21 cellular contexts compared by ENCODE assay signal in genomic region chr6:127475135-127475822, GRCh38. TPM values are rescaled to one million over a fixed set of nuclear protein-coding genes. Genes with fewer than 3 reads are reported as not detected.
DNase-seq lines count a peak whose midpoint lies in the region; ATAC-seq, FAIRE-seq and TF ChIP-seq lines count a peak whose summit lies in the region.
"Had no signal": no experiment of that assay in that cellular context is flagged by ENCODE, and none has a peak within 500 bp of the region (broad histone marks: within the 10 kb centered on the region; RNA-seq: fewer than 3 reads in every experiment).

No MANE protein-coding gene starts in this region.

- H3K27ac ChIP-seq in small intestine (ENCODE audit: low read depth in 1 of 2, low read length in 1 of 2): no peak overlapping the region
- H3K27ac ChIP-seq: A549, KMS-11 had no signal

- H3K4me1 Mint-ChIP-seq in activated naive CD4-positive, alpha-beta T cell treated with anti-CD3 and anti-CD28 coated beads for 36 hours (ENCODE audit: low read depth): no peaks in the 10 kb centered on the region
- H3K4me1 Mint-ChIP-seq in activated naive CD4-positive, alpha-beta T cell treated with anti-CD3 and anti-CD28 coated beads, Interleukin-2, amount 10 ng/mL, durations not matched to agents 7 days and 5 days: no peaks in the 10 kb centered on the region
- H3K4me1 Mint-ChIP-seq in T-helper 17 cell: peaks cover 5% of the 10 kb centered on the region

- no peak overlapping the region for H3K27ac Mint-ChIP-seq in activated naive CD4-positive, alpha-beta T cell treated with anti-CD3 and anti-CD28 coated beads for 36 hours
- no peak overlapping the region for H3K27ac Mint-ChIP-seq in activated naive CD4-positive, alpha-beta T cell treated with anti-CD3 and anti-CD28 coated beads, Interleukin-2, amount 10 ng/mL, durations not matched to agents 7 days and 5 days
- H3K27ac Mint-ChIP-seq in T-helper 17 cell: no peak overlapping the region
- H3K27ac Mint-ChIP-seq: CD4-positive, alpha-beta T cell; HFFc6 had no signal

- no peak for FAIRE-seq in small intestine (lab: Jason Lieb, UNC)
- FAIRE-seq: A549, H54 had no signal

- peak overlapping the region; percentile 34 for H3K4me3 Mint-ChIP-seq in activated naive CD4-positive, alpha-beta T cell treated with anti-CD3 and anti-CD28 coated beads for 36 hours
- no peak overlapping the region for H3K4me3 Mint-ChIP-seq in activated naive CD4-positive, alpha-beta T cell treated with anti-CD3 and anti-CD28 coated beads, Interleukin-2, amount 10 ng/mL, durations not matched to agents 7 days and 5 days
- peak overlapping the region; percentile 41 for H3K4me3 Mint-ChIP-seq in T-helper 17 cell
- H3K4me3 Mint-ChIP-seq: CD4-positive, alpha-beta T cell; HFFc6 had no signal

- ATAC-seq in T-helper 17 cell (no peak), GM21423 (IDR thresholded peaks at IDR 0.05; ENCODE audit: unreplicated experiment) (no peak)
- ATAC-seq: A549 had no signal

- peaks cover 8% of the 10 kb centered on the region for H3K36me3 Mint-ChIP-seq in activated naive CD4-positive, alpha-beta T cell treated with anti-CD3 and anti-CD28 coated beads for 36 hours (ENCODE audit: low read depth)
- H3K36me3 Mint-ChIP-seq in activated naive CD4-positive, alpha-beta T cell treated with anti-CD3 and anti-CD28 coated beads, Interleukin-2, amount 10 ng/mL, durations not matched to agents 7 days and 5 days: peaks cover 13% of the 10 kb centered on the region
- H3K36me3 Mint-ChIP-seq in T-helper 17 cell (ENCODE audit: low read depth): peaks cover 17% of the 10 kb centered on the region

- DNase-seq in activated naive CD4-positive, alpha-beta T cell treated with anti-CD3 and anti-CD28 coated beads for 36 hours: peak; percentile 8
- no peak for DNase-seq in activated naive CD4-positive, alpha-beta T cell treated with anti-CD3 and anti-CD28 coated beads, Interleukin-2, amount 10 ng/mL, durations not matched to agents 7 days and 5 days
- DNase-seq in GM06990 (ENCODE audit: extremely low read depth, insufficient read length) (peak; percentile 9), T-helper 17 cell (no peak), fibroblast of villous mesenchyme (ENCODE audit: low read depth) (no peak), NCI-H1417 treated with DMSO at 0.1 percent for 48 hours (lab: John Stamatoyannopoulos, UW) (no peak), small intestine (no peak)
- DNase-seq: DMS53, EL, HFFc6, MV-4-11, NCI-H1417, NCI-H187 treated with DMSO at 0.1 percent for 48 hours, NCI-H226, NCI-H524 treated with DMSO at 0.1 percent for 48 hours, SIG-M5 had no signal

- H3K4me1 ChIP-seq in small intestine (ENCODE audit: control insufficient read depth in 2 of 2, insufficient read depth in 1 of 2, low read depth in 1 of 2, low read length in 1 of 2): peaks cover 0 to 2% of the 10 kb centered on the region in 2 donors

- intact Hi-C loops in activated naive CD4-positive, alpha-beta T cell treated with anti-CD3 and anti-CD28 coated beads for 36 hours (cut with micrococcal nuclease): no loop called here

- H3K27me3 ChIP-seq in GM06990 (replicated peaks; ENCODE audit: control insufficient read depth, insufficient read depth, low read length) (no peaks in the 10 kb centered on the region), small intestine (ENCODE audit: control insufficient read depth in 2 of 2, insufficient read depth in 2 of 2, low read length in 2 of 2) (no peaks in the 10 kb centered on the region)

- H3K36me3 ChIP-seq in GM06990 (ENCODE audit: control insufficient read depth, insufficient read depth, low read length): no peaks in the 10 kb centered on the region
- H3K36me3 ChIP-seq in small intestine (ENCODE audit: control insufficient read depth in 2 of 2, insufficient read depth in 2 of 2, low read length in 2 of 2): no peaks in the 10 kb centered on the region

- no peak for TF ChIP-seq CTCF in GM06990 (IDR thresholded peaks at IDR 0.05; ENCODE audit: insufficient read depth, low read length, poor library complexity, severe bottlenecking)
- no peak for TF ChIP-seq CTCF in fibroblast of villous mesenchyme (IDR thresholded peaks at IDR 0.05; ENCODE audit: insufficient read depth, low read depth, low read length)

- no peaks in the 10 kb centered on the region for H3K9me3 Mint-ChIP-seq in activated naive CD4-positive, alpha-beta T cell treated with anti-CD3 and anti-CD28 coated beads for 36 hours
- peaks cover 3% of the 10 kb centered on the region for H3K9me3 Mint-ChIP-seq in activated naive CD4-positive, alpha-beta T cell treated with anti-CD3 and anti-CD28 coated beads, Interleukin-2, amount 10 ng/mL, durations not matched to agents 7 days and 5 days
- H3K9me3 Mint-ChIP-seq: CD4-positive, alpha-beta T cell; HFFc6 had no signal

- 84 to 87% (median 85%) methylated on average over 75 to 87 of the region's 87 CpGs for WGBS in small intestine, 3 donors

- no peaks in the 10 kb centered on the region for H3K27me3 Mint-ChIP-seq in activated naive CD4-positive, alpha-beta T cell treated with anti-CD3 and anti-CD28 coated beads for 36 hours (ENCODE audit: low read depth)
- H3K27me3 Mint-ChIP-seq in activated naive CD4-positive, alpha-beta T cell treated with anti-CD3 and anti-CD28 coated beads, Interleukin-2, amount 10 ng/mL, durations not matched to agents 7 days and 5 days: peaks cover 11% of the 10 kb centered on the region
- no peaks in the 10 kb centered on the region for H3K27me3 Mint-ChIP-seq in T-helper 17 cell

- H3K4me3 ChIP-seq in GM06990 (replicated peaks; ENCODE audit: low read depth, low read length) (no peak overlapping the region), fibroblast of villous mesenchyme (ENCODE audit: low read depth, low read length) (peak overlapping the region; percentile 6), small intestine (ENCODE audit: low read depth in 1 of 2, low read length in 2 of 2) (no peak overlapping the region)
- H3K4me3 ChIP-seq: A549 had no signal

- CTCF ChIA-PET in activated naive CD4-positive, alpha-beta T cell treated with anti-CD3 and anti-CD28 coated beads for 36 hours (lab: Charles Lee): interaction anchor here (0.6 to 1.6 kb wide), 3 partner anchors 20 to 41 kb away, joined by 3 to 5 read pairs (median 3); no protein-coding TSS in a partner anchor
- CTCF ChIA-PET in activated naive CD4-positive, alpha-beta T cell treated with anti-CD3 and anti-CD28 coated beads, Interleukin-2, amount 10 ng/mL, durations not matched to agents 7 days and 5 days (lab: Charles Lee): interaction anchor here (1.2 kb wide), 1 partner anchor 41 kb away, joined by 3 read pairs; no protein-coding TSS in a partner anchor

- H3K9me3 ChIP-seq in T-helper 17 cell (ENCODE audit: control insufficient read depth, low read length, poor library complexity, severe bottlenecking) (no peaks in the 10 kb centered on the region), small intestine (ENCODE audit: control insufficient read depth, low read depth) (no peaks in the 10 kb centered on the region)
- H3K9me3 ChIP-seq: A549 had no signal

RNA-seq across cellular contexts. Expression of gene KIAA0408, which starts 16.1 kb away (rescaled TPM):
- 1 to 10 TPM; 2.0 to 3.1 TPM for total RNA-seq in activated naive CD4-positive, alpha-beta T cell treated with anti-CD3 and anti-CD28 coated beads for 36 hours
- total RNA-seq in T-helper 17 cell (1 to 10 TPM; 3.5 to 5.1 TPM), fibroblast of villous mesenchyme (0.64 and 1.3 TPM in 2 replicates)
- polyA plus RNA-seq in small intestine: 1 to 10 TPM in 2 of 3 donors, not detected in 1; 1.1 to 2.0 TPM

Comparison
In these comparisons a context has a peak if more than half of its experiments do, and no peak if none do; other contexts are left out.
1. DNase-seq: peak in activated naive CD4-positive, alpha-beta T cell treated with anti-CD3 and anti-CD28 coated beads for 36 hours (single experiment) and GM06990 (single experiment); none in activated naive CD4-positive, alpha-beta T cell treated with anti-CD3 and anti-CD28 coated beads, Interleukin-2, amount 10 ng/mL, durations not matched to agents 7 days and 5 days (single experiment), T-helper 17 cell (0 of 3), fibroblast of villous mesenchyme (single experiment), NCI-H1417 treated with DMSO at 0.1 percent for 48 hours (single experiment) and small intestine (single experiment).